In the genomic region with DNA sequence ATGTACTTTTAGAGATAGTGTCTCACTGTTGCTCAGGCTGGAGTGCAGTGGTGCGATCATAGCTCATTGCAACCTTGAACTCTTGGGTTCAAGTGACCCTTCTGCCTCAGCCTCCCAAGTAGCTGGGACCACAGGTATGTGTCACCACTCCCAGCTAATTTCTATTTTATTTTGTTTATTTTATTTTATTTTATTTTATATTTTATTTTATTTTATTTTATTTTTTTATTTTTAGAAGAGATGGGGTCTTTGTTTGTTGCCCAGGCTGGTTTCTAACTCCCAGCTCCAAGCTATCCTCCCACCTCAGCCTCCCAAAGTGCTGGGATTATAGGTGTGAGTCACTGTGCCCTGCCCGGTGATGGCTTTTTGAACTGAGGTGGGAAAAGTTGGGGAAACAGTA, we compare ENCODE assay signal across 8 cellular contexts. TPM values are rescaled to one million over a fixed set of nuclear protein-coding genes. Genes with fewer than 3 reads are reported as not detected.
"Had no signal": no experiment of that assay in that cellular context is flagged by ENCODE, and none has a peak within 500 bp of the region (broad histone marks: within the 10 kb centered on the region; RNA-seq: fewer than 3 reads in every experiment).

No MANE protein-coding gene starts in this region.

- H3K36me3 Mint-ChIP-seq: IgD-negative memory B cell had no signal

- H3K4me3 Mint-ChIP-seq: IgD-negative memory B cell had no signal

- ATAC-seq: HepG2, K562 had no signal

- DNase-seq: IMR-90, KBM-7, KG1 had no signal

- H3K27ac Mint-ChIP-seq: IgD-negative memory B cell had no signal

RNA-seq across cellular contexts. Expression of gene HS3ST4, which starts 35.1 kb away (rescaled TPM):
- total RNA-seq: HepG2, HT-29, HT1080, IMR-90, K562 had no signal
